22 cellular contexts compared by ENCODE assay signal in genomic region chr5:65768723-65769122, GRCh38. TPM values are rescaled to one million over a fixed set of nuclear protein-coding genes. Genes with fewer than 3 reads are reported as not detected.
DNase-seq lines count a peak whose midpoint lies in the region; ATAC-seq, FAIRE-seq and TF ChIP-seq lines count a peak whose summit lies in the region.
"Had no signal": no experiment of that assay in that cellular context is flagged by ENCODE, and none has a peak within 500 bp of the region (broad histone marks: within the 10 kb centered on the region; RNA-seq: fewer than 3 reads in every experiment).

No MANE protein-coding gene starts in this region.

- DNase-seq in HFFc6 (no peak), astrocyte (ENCODE audit: low read depth) (no peak), left lobe of liver (ENCODE audit: low spot score) (no peak), substantia nigra (lab: John Stamatoyannopoulos, UW) (no peak), GDM1 (lab: John Stamatoyannopoulos, UW) (no peak)
- DNase-seq: BE2C; CD4-positive, CD25-positive, alpha-beta regulatory T cell; COR-L47; GF-D8; H7; MV-4-11; NCI-H1694 treated with DMSO at 0.1 percent for 48 hours; NCI-H510A; NCI-H748 treated with DMSO at 0.1 percent for 48 hours; OCI-M1; SJCRH30 had no signal

- H3K27ac Mint-ChIP-seq in HFFc6 (peak overlapping the region; percentile 91), astrocyte (ENCODE audit: unreplicated experiment) (no peak overlapping the region)
- H3K27ac Mint-ChIP-seq: CD4-positive, CD25-positive, alpha-beta regulatory T cell had no signal

- H3K4me1 Mint-ChIP-seq in HFFc6 (ENCODE audit: low read depth), result peaks cover 36% of the 10 kb centered on the region
- peaks cover 19% of the 10 kb centered on the region for H3K4me1 Mint-ChIP-seq in astrocyte (ENCODE audit: low read depth, unreplicated experiment)

- H3K9me3 Mint-ChIP-seq in HFFc6 (peaks cover 12% of the 10 kb centered on the region), astrocyte (ENCODE audit: unreplicated experiment) (peaks cover 6% of the 10 kb centered on the region)

- H3K36me3 Mint-ChIP-seq in HFFc6 (ENCODE audit: low read depth) (peaks cover 41% of the 10 kb centered on the region), astrocyte (ENCODE audit: low read depth, unreplicated experiment) (peaks cover 25% of the 10 kb centered on the region)

- ATAC-seq in left lobe of liver (peak; percentile 80), GM21367 (IDR thresholded peaks at IDR 0.05; ENCODE audit: unreplicated experiment) (no peak), GM19467 (IDR thresholded peaks at IDR 0.05; ENCODE audit: unreplicated experiment) (no peak)

- no peaks in the 10 kb centered on the region for H4K20me1 ChIP-seq in astrocyte (ENCODE audit: insufficient read depth, low read length)

- no peaks in the 10 kb centered on the region for H3K36me3 ChIP-seq in astrocyte (ENCODE audit: insufficient read depth, low read length)

- H3K9me3 ChIP-seq in astrocyte (ENCODE audit: insufficient read depth, low read depth, low read length), result no peaks in the 10 kb centered on the region
- H3K9me3 ChIP-seq: BE2C, SJCRH30 had no signal

- H3K9ac ChIP-seq in astrocyte (ENCODE audit: low read length), result peak overlapping the region; percentile 23
- H3K9ac ChIP-seq: KMS-11 had no signal

- H3K27me3 Mint-ChIP-seq in HFFc6 (ENCODE audit: insufficient read depth) (no peaks in the 10 kb centered on the region), astrocyte (ENCODE audit: low read depth, unreplicated experiment) (no peaks in the 10 kb centered on the region)
- H3K27me3 Mint-ChIP-seq: CD4-positive, CD25-positive, alpha-beta regulatory T cell had no signal

- no peak for TF ChIP-seq CTCF in HFFc6 (IDR thresholded peaks at IDR 0.05)
- no peak for TF ChIP-seq CTCF in astrocyte (IDR thresholded peaks at IDR 0.05; ENCODE audit: insufficient read depth, low read depth, low read length)

- peak overlapping the region; percentile 43; the same call in 1 of the 2 replicates for H3K4me3 Mint-ChIP-seq in HFFc6
- H3K4me3 Mint-ChIP-seq in astrocyte (ENCODE audit: unreplicated experiment), result no peak overlapping the region
- H3K4me3 Mint-ChIP-seq: CD4-positive, CD25-positive, alpha-beta regulatory T cell had no signal

- H3K4me1 ChIP-seq in astrocyte (ENCODE audit: insufficient read depth, low read length), result peaks cover 14% of the 10 kb centered on the region
- H3K4me1 ChIP-seq: BE2C, SJCRH30 had no signal

- peak overlapping the region; percentile 29 for H3K4me2 ChIP-seq in astrocyte (ENCODE audit: low read length)
- H3K4me2 ChIP-seq: KMS-11 had no signal

- no peak for FAIRE-seq in astrocyte (lab: Jason Lieb, UNC)
- FAIRE-seq: GM12891, GM18507 had no signal

- H3K79me2 ChIP-seq in astrocyte (ENCODE audit: insufficient read depth, low read length), result no peaks in the 10 kb centered on the region

- no peak overlapping the region for H3K4me3 ChIP-seq in astrocyte (ENCODE audit: insufficient read depth, low read depth, low read length)
- H3K4me3 ChIP-seq: SJCRH30 had no signal

- H3K27ac ChIP-seq in astrocyte (ENCODE audit: low read depth, low read length) (peak overlapping the region; percentile 72), substantia nigra (ENCODE audit: low read depth, low read length, poor library complexity, severe bottlenecking) (peak overlapping the region; percentile 5)
- H3K27ac ChIP-seq: KMS-11, RWPE1, SJCRH30 had no signal

- H2AFZ ChIP-seq in astrocyte (ENCODE audit: low read depth, low read length), result no peak overlapping the region

- no peaks in the 10 kb centered on the region for H3K27me3 ChIP-seq in astrocyte (ENCODE audit: insufficient read depth, low read length)
- H3K27me3 ChIP-seq: BE2C, SJCRH30 had no signal

RNA-seq across cellular contexts. Expression of gene NLN, which starts 46.7 kb away (rescaled TPM):
- total RNA-seq in HFFc6 (2021; fragmentation: NEBNext Ultra II Directional; extraction: Animal tissue kit (Norgen Biotek cat#: 25700)), result 10 to 100 TPM; 47.9 to 62.0 (median 57.1) TPM
- total RNA-seq in astrocyte, result 59.3 and 65.2 TPM in 2 replicates
- 47.1 TPM for total RNA-seq in left lobe of liver

RNA-seq across cellular contexts. Expression of gene SGTB, which starts 46.8 kb away (rescaled TPM):
- 10 to 100 TPM; 25.7 to 32.7 (median 30.1) TPM for total RNA-seq in HFFc6 (2021; fragmentation: NEBNext Ultra II Directional; extraction: Animal tissue kit (Norgen Biotek cat#: 25700))
- 29.5 and 31.7 TPM in 2 replicates for total RNA-seq in astrocyte
- 3.0 TPM for total RNA-seq in left lobe of liver
